8 cellular contexts compared by ENCODE assay signal in the genomic region with DNA sequence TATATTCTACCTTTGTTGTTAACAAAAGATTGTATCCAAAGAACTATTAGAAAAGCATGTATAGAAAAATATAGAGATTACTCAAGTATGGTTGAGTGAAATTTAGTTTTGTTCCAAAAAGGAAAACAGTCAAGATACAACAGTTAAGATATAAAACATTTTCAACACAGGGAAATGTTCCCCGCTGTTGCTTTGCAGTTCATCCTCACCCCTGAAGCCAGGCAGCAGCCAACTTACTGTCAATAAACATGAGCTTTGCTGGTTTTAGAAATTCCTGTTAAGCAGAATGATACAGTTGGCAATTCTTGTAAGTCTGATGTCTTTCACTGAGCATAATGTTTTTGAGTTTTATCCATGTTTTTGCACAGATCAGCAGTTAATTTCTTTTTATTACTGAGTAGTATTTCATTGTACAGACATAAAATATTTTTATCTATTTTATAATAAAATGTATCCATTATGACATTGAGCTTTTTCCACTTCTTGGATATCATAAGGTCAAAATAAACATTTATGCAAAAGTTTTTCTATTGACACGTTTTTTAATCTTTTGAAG. TPM values are rescaled to one million over a fixed set of nuclear protein-coding genes. Genes with fewer than 3 reads are reported as not detected.
A peak's percentile ranks its signal among the peaks of the same experiment; 100 is the strongest.
DNase-seq lines count a peak whose midpoint lies in the region; ATAC-seq, FAIRE-seq and TF ChIP-seq lines count a peak whose summit lies in the region.

No MANE protein-coding gene starts in this region.

- H3K36me3 ChIP-seq in DOHH2 (ENCODE audit: control insufficient read depth, low read length) (no peaks in the 10 kb centered on the region), RWPE2 (ENCODE audit: low read depth) (no peaks in the 10 kb centered on the region), parathyroid adenoma (ENCODE audit: control insufficient read depth, insufficient read depth, low read length) (no peaks in the 10 kb centered on the region)

- peak overlapping the region; percentile 3 for H2AFZ ChIP-seq in parathyroid adenoma

- H3F3A ChIP-seq in DOHH2 (ENCODE audit: control insufficient read depth, insufficient read depth), result no peaks in the 10 kb centered on the region

- H3K27me3 Mint-ChIP-seq in osteocyte (ENCODE audit: unreplicated experiment), result peaks cover 3% of the 10 kb centered on the region

- H3K4me2 ChIP-seq in DOHH2 (ENCODE audit: low read length), result peak overlapping the region; percentile 68
- H3K4me2 ChIP-seq in parathyroid adenoma (ENCODE audit: low read length), result peak overlapping the region; percentile 65

- no peak for FAIRE-seq in GM12891 (lab: Jason Lieb, UNC)

- no peaks in the 10 kb centered on the region for H4K20me1 ChIP-seq in DOHH2 (ENCODE audit: control insufficient read depth, insufficient read depth, low read depth, low read length)

- peaks cover 4% of the 10 kb centered on the region for H3K4me1 Mint-ChIP-seq in osteocyte (ENCODE audit: unreplicated experiment)

- TF ChIP-seq POLR2A in GM12891 (IDR thresholded peaks at IDR 0.05; ENCODE audit: low read depth, low read length), result no peak

- no peak overlapping the region for H3K4me3 Mint-ChIP-seq in osteocyte (ENCODE audit: unreplicated experiment)

- H3K36me3 Mint-ChIP-seq in osteocyte (ENCODE audit: unreplicated experiment), result no peaks in the 10 kb centered on the region

- no peak overlapping the region for H3K4me3 ChIP-seq in DOHH2 (ENCODE audit: low read length)
- no peak overlapping the region for H3K4me3 ChIP-seq in RWPE2 (ENCODE audit: severe bottlenecking)
- peak overlapping the region; percentile 55 for H3K4me3 ChIP-seq in epithelial cell of esophagus (ENCODE audit: low read length)
- H3K4me3 ChIP-seq in parathyroid adenoma (ENCODE audit: low read depth, low read length), result peak overlapping the region; percentile 42

- H3K9me3 ChIP-seq in DOHH2 (ENCODE audit: control insufficient read depth, insufficient read depth, low read length) (no peaks in the 10 kb centered on the region), RWPE2 (ENCODE audit: severe bottlenecking) (no peaks in the 10 kb centered on the region), parathyroid adenoma (ENCODE audit: control insufficient read depth, low read length) (no peaks in the 10 kb centered on the region)

- H3K27ac Mint-ChIP-seq in osteocyte (ENCODE audit: unreplicated experiment), result no peak overlapping the region

- H3K9ac ChIP-seq in parathyroid adenoma, result no peak overlapping the region

- DNase-seq in RWPE2 (ENCODE audit: low spot score) (no peak), epithelial cell of esophagus (ENCODE audit: low read depth) (no peak), osteocyte (ENCODE audit: extremely low spot score, unreplicated experiment) (no peak), NOMO-1 (lab: John Stamatoyannopoulos, UW; ENCODE audit: unreplicated experiment in 2 of 2) (no peak), retina (no peak), GM12891 (ENCODE audit: insufficient read length, low spot score) (no peak)

- H3K27ac ChIP-seq in DOHH2 (ENCODE audit: low read depth, low read length) (no peak overlapping the region), RWPE2 (ENCODE audit: poor library complexity, severe bottlenecking) (peak overlapping the region; percentile 42), parathyroid adenoma (peak overlapping the region; percentile 58)

- H3K4me1 ChIP-seq in DOHH2 (ENCODE audit: control insufficient read depth, low read length) (peaks cover 22% of the 10 kb centered on the region), RWPE2 (ENCODE audit: insufficient read depth, poor library complexity, severe bottlenecking) (peaks cover 12% of the 10 kb centered on the region), parathyroid adenoma (no peaks in the 10 kb centered on the region)

- no peaks in the 10 kb centered on the region for H3K9me3 Mint-ChIP-seq in osteocyte (ENCODE audit: unreplicated experiment)

- peaks cover 19% of the 10 kb centered on the region for H3K27me3 ChIP-seq in DOHH2 (ENCODE audit: control insufficient read depth, low read length)
- no peaks in the 10 kb centered on the region for H3K27me3 ChIP-seq in RWPE2 (ENCODE audit: insufficient read depth, poor library complexity, severe bottlenecking)
- H3K27me3 ChIP-seq in parathyroid adenoma (ENCODE audit: control insufficient read depth, insufficient read depth, low read length), result no peaks in the 10 kb centered on the region

- ATAC-seq in RWPE2 (ENCODE audit: low read depth), result no peak

- no peaks in the 10 kb centered on the region for H3K9me2 ChIP-seq in DOHH2 (replicated peaks; ENCODE audit: control insufficient read depth, low read length)

- H3K79me2 ChIP-seq in DOHH2 (ENCODE audit: control insufficient read depth, low read length) (no peaks in the 10 kb centered on the region), parathyroid adenoma (no peaks in the 10 kb centered on the region)

- TF ChIP-seq CTCF in DOHH2 (IDR thresholded peaks at IDR 0.05; ENCODE audit: low read depth, low read length, poor library complexity, severe bottlenecking) (no peak), RWPE2 (IDR thresholded peaks at IDR 0.05; ENCODE audit: poor library complexity, severe bottlenecking) (no peak), epithelial cell of esophagus (IDR thresholded peaks at IDR 0.05; ENCODE audit: insufficient read depth, low read depth, low read length, missing control alignments) (no peak), parathyroid adenoma (IDR thresholded peaks at IDR 0.05) (no peak), osteocyte (IDR thresholded peaks at IDR 0.05) (no peak)

TF ChIP-seq in GM12891, 5 proteins besides CTCF, POLR2A, EP300 and RAD21:
- TF ChIP-seq POU2F2 (IDR thresholded peaks at IDR 0.05; ENCODE audit: low read depth, low read length), result no peak
- no peak for TF ChIP-seq SPI1 (IDR thresholded peaks at IDR 0.05; ENCODE audit: low read depth, low read length)
- TF ChIP-seq POLR2AphosphoS5 (IDR thresholded peaks at IDR 0.05; ENCODE audit: low read depth, low read length), result no peak
- no peak for TF ChIP-seq PAX5 (IDR thresholded peaks at IDR 0.05; ENCODE audit: insufficient read depth, low read length, severe bottlenecking)
- no peak for TF ChIP-seq TAF1 (IDR thresholded peaks at IDR 0.05; ENCODE audit: low read depth, low read length)

RNA-seq across cellular contexts. Expression of a gene that starts 1.2 kb away (rescaled TPM):
- total RNA-seq in osteocyte, result not detected in 2 replicates
- 2.3 TPM for polyA plus RNA-seq in GM12891 (2012; ENCODE audit: low read depth, missing spikeins)

RNA-seq across cellular contexts. Expression of a gene that starts 10.9 kb away (rescaled TPM):
- total RNA-seq in osteocyte, result not detected in 2 replicates
- polyA plus RNA-seq in GM12891 (2012; ENCODE audit: low read depth, missing spikeins), result not detected

RNA-seq across cellular contexts. Expression of a gene that starts 43.1 kb away (rescaled TPM):
- not detected in 2 replicates for total RNA-seq in osteocyte
- polyA plus RNA-seq in GM12891 (2012; ENCODE audit: low read depth, missing spikeins), result not detected

Comparison
In these comparisons a context has a peak if more than half of its experiments do, and no peak if none do; other contexts are left out.
1. H3K4me3 ChIP-seq: peak in epithelial cell of esophagus (single experiment) and parathyroid adenoma (single experiment); none in DOHH2 (single experiment) and RWPE2 (single experiment).